8 cellular contexts compared by ENCODE assay signal in genomic region chr11:2991477-2992233, GRCh38. TPM values are rescaled to one million over a fixed set of nuclear protein-coding genes. Genes with fewer than 3 reads are reported as not detected.
DNase-seq lines count a peak whose midpoint lies in the region; ATAC-seq and TF ChIP-seq lines count a peak whose summit lies in the region.

No MANE protein-coding gene starts in this region.

- peak overlapping the region; percentile 79 to 99 for H3K27ac Mint-ChIP-seq in natural killer cell

- H3K27me3 Mint-ChIP-seq in natural killer cell (ENCODE audit: low read depth in 2 of 2), result no peaks in the 10 kb centered on the region

- peaks cover 40 to 52% of the 10 kb centered on the region in 2 donors for H3K4me1 Mint-ChIP-seq in natural killer cell

- no peaks in the 10 kb centered on the region for H3K9me3 Mint-ChIP-seq in natural killer cell

- DNase-seq in ELR (ENCODE audit: low read depth) (peak; percentile 49), fibroblast of gingiva (ENCODE audit: low read depth) (peak; percentile 25), natural killer cell (no peak), NCI-H2171 treated with DMSO at 0.1 percent for 48 hours (lab: John Stamatoyannopoulos, UW) (no peak), GM20000 (ENCODE audit: low spot score) (no peak)

- intact Hi-C loops in natural killer cell (cut with micrococcal nuclease), result loop anchor here (5.0 kb wide), 3 partner anchors 59 to 111 kb away; partner anchors contain the start of gene CARS1

- no peaks in the 10 kb centered on the region for H3K36me3 Mint-ChIP-seq in natural killer cell

- ATAC-seq in GM21367 (IDR thresholded peaks at IDR 0.05; ENCODE audit: unreplicated experiment) (peak; percentile 33), HG03565 (IDR thresholded peaks at IDR 0.05; ENCODE audit: unreplicated experiment) (peak; percentile 7), natural killer cell (peak; percentile 52 to 73 (median 68))

- no peak for TF ChIP-seq CTCF in WI38 (IDR thresholded peaks at IDR 0.05; ENCODE audit: low read depth, low read length)
- TF ChIP-seq CTCF in natural killer cell (IDR thresholded peaks at IDR 0.05), result no peak
- no peak for TF ChIP-seq CTCF in GM20000 (IDR thresholded peaks at IDR 0.05; ENCODE audit: extremely low read depth, missing control alignments)

- peak overlapping the region; percentile 66 for H3K4me3 ChIP-seq in WI38 (ENCODE audit: low read depth, low read length)

- H3K4me3 Mint-ChIP-seq in natural killer cell, result peak overlapping the region; percentile 99

RNA-seq across cellular contexts. Expression of gene NAP1L4, which starts 0.5 kb away (rescaled TPM):
- total RNA-seq in natural killer cell, result 100 to 1,000 TPM; 219 to 244 (median 237) TPM

Comparison
In these comparisons a context has a peak if more than half of its experiments do, and no peak if none do; other contexts are left out.
1. DNase-seq: peak in ELR (single experiment) and fibroblast of gingiva (single experiment); none in natural killer cell (single experiment), NCI-H2171 treated with DMSO at 0.1 percent for 48 hours (single experiment) and GM20000 (single experiment).
2. ATAC-seq: peak in every context shown above with its lines; median percentile 68 in natural killer cell; 33 in GM21367; 7 in HG03565.